ENCODE assay signal across 16 cellular contexts in genomic region chr1:30407862-30408580, GRCh38.
DNase-seq lines count a peak whose midpoint lies in the region; ATAC-seq and TF ChIP-seq lines count a peak whose summit lies in the region.
"Had no signal": no experiment of that assay in that cellular context is flagged by ENCODE, and none has a peak within 500 bp of the region (broad histone marks: within the 10 kb centered on the region; RNA-seq: fewer than 3 reads in every experiment).

No MANE protein-coding gene starts in this region.

- H3K36me3 ChIP-seq in uterus: no peaks in the 10 kb centered on the region
- H3K36me3 ChIP-seq: adrenal gland, heart left ventricle, left lung had no signal

- ATAC-seq in Right ventricle myocardium inferior (peak; percentile 23), Right ventricle myocardium superior (ENCODE audit: poor library complexity) (no peak)
- ATAC-seq: left lung; naive thymus-derived CD4-positive, alpha-beta T cell had no signal

- TF ChIP-seq POLR2A in uterus (IDR thresholded peaks at IDR 0.05): no peak

- intact Hi-C loops in Right ventricle myocardium inferior (cut with DNase I): loop anchor here (5.0 kb wide), 1 partner anchor 1016 kb away; no protein-coding TSS in a partner anchor
- intact Hi-C loops in Right ventricle myocardium superior (cut with DNase I): no loop called here
- intact Hi-C loops in uterus (cut with DNase I; ENCODE audit: low total_unique reads): no loop called here

- TF ChIP-seq CTCF in uterus (IDR thresholded peaks at IDR 0.05): no peak

- H3K4me1 ChIP-seq in uterus: no peaks in the 10 kb centered on the region
- H3K4me1 ChIP-seq: adrenal gland, left lung had no signal

- H3K27me3 ChIP-seq in uterus: no peaks in the 10 kb centered on the region

- H3K9me3 ChIP-seq in uterus: no peaks in the 10 kb centered on the region
- H3K9me3 ChIP-seq: adrenal gland, heart left ventricle, left lung had no signal

- peak overlapping the region in 1 of 2 donors; percentile 34 for H3K27ac ChIP-seq in uterus
- H3K27ac ChIP-seq: adrenal gland, heart left ventricle, left lung had no signal

- no peak overlapping the region for H3K4me3 ChIP-seq in uterus
- H3K4me3 ChIP-seq: adrenal gland, heart left ventricle, left lung had no signal

- no peak for DNase-seq in Right ventricle myocardium inferior (ENCODE audit: missing footprints)
- DNase-seq in Right ventricle myocardium superior: no peak
- peak; percentile 18 for DNase-seq in activated CD8-positive, alpha-beta memory T cell treated with anti-CD3 and anti-CD28 coated beads, Interleukin-2, amount 50 U/mL, for 48 hours
- DNase-seq in mucosa of gallbladder (ENCODE audit: low spot score): peak; percentile 2
- DNase-seq in uterus: peak; percentile 14 to 35
- no peak for DNase-seq in SIG-M5 treated with dmso at 0.1 percent for 504 hours (lab: John Stamatoyannopoulos, UW; ENCODE audit: unreplicated experiment)
- no peak for DNase-seq in AML-193 (lab: John Stamatoyannopoulos, UW)
- no peak for DNase-seq in central memory CD4-positive, alpha-beta T cell
- DNase-seq: activated T-cell treated with anti-CD3 and anti-CD28 coated beads, Interleukin-2, amount 50 U/mL, for 1 hour; GOT3; NCI-H2227 treated with DMSO at 0.1 percent for 48 hours; stimulated activated naive CD8-positive, alpha-beta T cell treated with anti-CD3 and anti-CD28 coated beads, Interleukin-15, amount 100 ng/mL, for 72 hours had no signal

Comparison
In these comparisons a context has a peak if more than half of its experiments do, and no peak if none do; other contexts are left out.
1. DNase-seq: peak in activated CD8-positive, alpha-beta memory T cell treated with anti-CD3 and anti-CD28 coated beads, Interleukin-2, amount 50 U/mL, for 48 hours (single experiment), mucosa of gallbladder (single experiment) and uterus (2 of 2); none in Right ventricle myocardium inferior (single experiment), Right ventricle myocardium superior (single experiment), SIG-M5 treated with dmso at 0.1 percent for 504 hours (single experiment), AML-193 (0 of 2) and central memory CD4-positive, alpha-beta T cell (single experiment).